In genomic region chr15:88810449-88810848, GRCh38 we compare ENCODE assay signal across 1 cellular context.
TF ChIP-seq lines count a peak whose summit lies in the region.

No MANE protein-coding gene starts in this region.

TF ChIP-seq in HepG2, 621 proteins besides CTCF, POLR2A, EP300 and RAD21 (continued from another document):
- TF ChIP-seq ZNF24 (IDR thresholded peaks at IDR 0.05) (no peak), CREB1 (IDR thresholded peaks at IDR 0.05) (0 out of 2 replicates have a peak, but pooled peaks have one; percentile 8), CREB1 (CRISPR knock-in tag; IDR thresholded peaks at IDR 0.05) (no peak), ZSCAN22 (CRISPR knock-in tag; IDR thresholded peaks at IDR 0.05) (no peak), KDM1A (CRISPR knock-in tag; IDR thresholded peaks at IDR 0.05) (no peak), E2F1 (CRISPR knock-in tag; IDR thresholded peaks at IDR 0.05) (no peak)
